In the genomic region with DNA sequence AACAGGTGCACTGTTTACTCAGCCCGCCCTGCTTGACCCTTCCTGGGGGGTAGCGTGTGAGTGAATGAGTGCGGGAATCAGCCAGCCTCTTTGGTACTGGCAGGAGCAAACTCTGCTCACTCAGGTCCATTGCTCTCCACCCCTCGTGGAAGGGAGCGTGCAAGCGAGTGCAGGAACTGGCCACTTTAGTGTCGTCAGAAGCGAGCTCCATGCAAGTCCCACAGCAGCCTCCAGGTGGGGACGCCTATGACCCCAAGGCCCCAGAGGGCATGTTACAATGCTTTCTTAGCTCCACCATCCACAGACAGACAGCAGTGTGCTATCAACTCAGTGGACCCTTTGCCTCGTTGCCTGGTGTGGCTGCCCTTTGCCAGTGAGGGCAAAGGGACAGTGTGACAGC, we compare ENCODE assay signal across 26 cellular contexts.
"Had no signal": no experiment of that assay in that cellular context is flagged by ENCODE, and none has a peak within 500 bp of the region (broad histone marks: within the 10 kb centered on the region; RNA-seq: fewer than 3 reads in every experiment).

No MANE protein-coding gene starts in this region.

- H3K27me3 Mint-ChIP-seq: activated B cell treated with CpG ODN at 0.5 μM for 24 hours; activated naive CD8-positive, alpha-beta T cell treated with anti-CD3 and anti-CD28 coated beads for 36 hours; brain; effector memory CD8-positive, alpha-beta T cell; natural killer cell treated with Interleukin-12 subunit alpha and Interleukin-12 subunit beta and Interleukin-15 and Interleukin-18, amount 100 ng/mL, for 72 hours; stimulated activated memory B cell treated with anti-CD40 and anti-IgM and Interleukin-4, amounts not matched to agents 10 μg/mL and 1 μg/mL and 100 μg/mL, for 72 hours; T-helper 17 cell had no signal

- H3K4me3 ChIP-seq: adrenal gland, ascending aorta, gastroesophageal sphincter, left lung, lung, mucosa of descending colon, sigmoid colon, stomach, thyroid gland had no signal

- H3K27ac ChIP-seq: adrenal gland, ascending aorta, gastroesophageal sphincter, left lung, sigmoid colon, stomach, thyroid gland had no signal

- H3K4me1 Mint-ChIP-seq: activated B cell treated with CpG ODN at 0.5 μM for 24 hours; activated naive CD8-positive, alpha-beta T cell treated with anti-CD3 and anti-CD28 coated beads for 36 hours; stimulated activated memory B cell treated with anti-CD40 and anti-IgM and Interleukin-4, amounts not matched to agents 10 μg/mL and 1 μg/mL and 100 μg/mL, for 72 hours; T-helper 17 cell had no signal

- DNase-seq: activated B cell treated with CpG ODN at 0.5 μM for 24 hours; activated effector memory CD4-positive, alpha-beta T cell treated with Interleukin-2 at 50 U/mL for 16 hours; activated naive CD4-positive, alpha-beta T cell treated with anti-CD3 and anti-CD28 coated beads for 36 hours; activated naive CD8-positive, alpha-beta T cell treated with anti-CD3 and anti-CD28 coated beads for 36 hours; cortex of kidney; effector memory CD8-positive, alpha-beta T cell; head of caudate nucleus; hippocampal formation; mucosa of descending colon; sigmoid colon; small intestine; stimulated activated CD4-positive, alpha-beta T cell treated with anti-CD3 and anti-CD28 coated beads, Interleukin-1b, Interleukin-23, amount 100 ng/mL, for 48 hours; stimulated activated CD4-positive, alpha-beta T cell treated with anti-CD3 and anti-CD28 coated beads, Interleukin-4, amount 100 ng/mL, for 4 hours; stimulated activated CD8-positive, alpha-beta memory T cell treated with anti-CD3 and anti-CD28 coated beads, Interleukin-4, amount 100 ng/mL, for 48 hours; stomach; T-helper 17 cell; T1000; thyroid gland had no signal

- H3K27me3 ChIP-seq: adrenal gland, ascending aorta, gastroesophageal sphincter, left lung, sigmoid colon, stomach, thyroid gland had no signal

- H3K9me3 ChIP-seq: adrenal gland, ascending aorta, mucosa of descending colon, stomach, thyroid gland had no signal

- H3K9me3 Mint-ChIP-seq: brain had no signal

- H3K36me3 ChIP-seq: adrenal gland, ascending aorta, gastroesophageal sphincter, left lung, sigmoid colon, stomach, thyroid gland had no signal

- H3K4me3 Mint-ChIP-seq: activated B cell treated with CpG ODN at 0.5 μM for 24 hours; activated naive CD4-positive, alpha-beta T cell treated with anti-CD3 and anti-CD28 coated beads for 36 hours; activated naive CD8-positive, alpha-beta T cell treated with anti-CD3 and anti-CD28 coated beads for 36 hours; brain; effector memory CD8-positive, alpha-beta T cell; natural killer cell treated with Interleukin-12 subunit alpha and Interleukin-12 subunit beta and Interleukin-15 and Interleukin-18, amount 100 ng/mL, for 72 hours; stimulated activated memory B cell treated with anti-CD40 and anti-IgM and Interleukin-4, amounts not matched to agents 10 μg/mL and 1 μg/mL and 100 μg/mL, for 72 hours; T-helper 17 cell had no signal

- ATAC-seq: effector memory CD8-positive, alpha-beta T cell; gastroesophageal sphincter; left lung; mucosa of descending colon; natural killer cell treated with Interleukin-12 subunit alpha and Interleukin-12 subunit beta and Interleukin-15 and Interleukin-18, amount 100 ng/mL, for 72 hours; stimulated activated memory B cell treated with anti-CD40 and anti-IgM and Interleukin-4, amounts not matched to agents 10 μg/mL and 1 μg/mL and 100 μg/mL, for 72 hours; T-helper 17 cell had no signal

- H3K4me1 ChIP-seq: adrenal gland, ascending aorta, gastroesophageal sphincter, left lung, sigmoid colon, stomach, thyroid gland had no signal

- H3K27ac Mint-ChIP-seq: activated B cell treated with CpG ODN at 0.5 μM for 24 hours; activated naive CD4-positive, alpha-beta T cell treated with anti-CD3 and anti-CD28 coated beads for 36 hours; activated naive CD8-positive, alpha-beta T cell treated with anti-CD3 and anti-CD28 coated beads for 36 hours; brain; effector memory CD8-positive, alpha-beta T cell; natural killer cell treated with Interleukin-12 subunit alpha and Interleukin-12 subunit beta and Interleukin-15 and Interleukin-18, amount 100 ng/mL, for 72 hours; stimulated activated memory B cell treated with anti-CD40 and anti-IgM and Interleukin-4, amounts not matched to agents 10 μg/mL and 1 μg/mL and 100 μg/mL, for 72 hours; T-helper 17 cell had no signal

- H3K36me3 Mint-ChIP-seq: activated naive CD8-positive, alpha-beta T cell treated with anti-CD3 and anti-CD28 coated beads for 36 hours; brain; stimulated activated memory B cell treated with anti-CD40 and anti-IgM and Interleukin-4, amounts not matched to agents 10 μg/mL and 1 μg/mL and 100 μg/mL, for 72 hours had no signal
